In genomic region chr16:89994389-89994720, GRCh38 we compare ENCODE assay signal across 1 cellular context.
TF ChIP-seq lines count a peak whose summit lies in the region.

No MANE protein-coding gene starts in this region.

TF ChIP-seq in K562, 482 proteins besides CTCF, POLR2A, EP300 and RAD21 (continues in another document):
- TF ChIP-seq ZKSCAN8 (CRISPR knock-in tag; IDR thresholded peaks at IDR 0.05) (no peak), ZNF316 (IDR thresholded peaks at IDR 0.05) (no peak), PRMT5 (CRISPR knock-in tag; IDR thresholded peaks at IDR 0.05) (no peak), ARID1B (IDR thresholded peaks at IDR 0.05) (no peak), BCL6 (CRISPR knock-in tag; IDR thresholded peaks at IDR 0.05) (no peak), MTA1 (IDR thresholded peaks at IDR 0.05; ENCODE audit: borderline replicate concordance) (0 out of 2 replicates have a peak, but pooled peaks have one; percentile 9), ZNF224 (CRISPR knock-in tag; IDR thresholded peaks at IDR 0.05) (peak; percentile 83; the same call in 1 of the 2 replicates), PTBP1 (IDR thresholded peaks at IDR 0.05; ENCODE audit: low read depth, low read length) (no peak), SRSF1 (IDR thresholded peaks at IDR 0.05; ENCODE audit: low read depth, low read length) (no peak), ETS1 (conservative IDR thresholded peaks at IDR 0.05; ENCODE audit: control insufficient read depth, low read depth, low read length) (no peak), USF2 (CRISPR knock-in tag; IDR thresholded peaks at IDR 0.05) (no peak), CCNT2 (IDR thresholded peaks at IDR 0.05; ENCODE audit: borderline replicate concordance, extremely low read depth, insufficient read length, low read depth, low read length) (no peak), MBD2 (IDR thresholded peaks at IDR 0.05; ENCODE audit: borderline replicate concordance, low read depth) (no peak), MLLT1 (IDR thresholded peaks at IDR 0.05) (no peak), DACH1 (IDR thresholded peaks at IDR 0.05; ENCODE audit: partially characterized antibody) (no peak), L3MBTL2 (IDR thresholded peaks at IDR 0.05) (no peak), ETV6 (IDR thresholded peaks at IDR 0.05; ENCODE audit: borderline replicate concordance in 1 of 2, low read depth in 2 of 2, low read length in 1 of 2) (no peak), ETV6 (CRISPR knock-in tag; IDR thresholded peaks at IDR 0.05; ENCODE audit: borderline replicate concordance) (0 out of 2 replicates have a peak, but pooled peaks have one; percentile 66), ZNF134 (CRISPR knock-in tag; conservative IDR thresholded peaks at IDR 0.05) (no peak), ZNF699 (CRISPR knock-in tag; IDR thresholded peaks at IDR 0.05; ENCODE audit: insufficient replicate concordance) (no peak), ZKSCAN3 (CRISPR knock-in tag; IDR thresholded peaks at IDR 0.05) (no peak), MAFK (IDR thresholded peaks at IDR 0.05; ENCODE audit: low read length) (no peak), NR2F6 (CRISPR knock-in tag; IDR thresholded peaks at IDR 0.05) (no peak), ASH1L (IDR thresholded peaks at IDR 0.05; ENCODE audit: borderline replicate concordance, low read depth, partially characterized antibody) (no peak), NR0B1 (IDR thresholded peaks at IDR 0.05; ENCODE audit: partially characterized antibody) (no peak), RBM39 (optimal IDR thresholded peaks at IDR 0.05; ENCODE audit: low read depth, low read length) (no peak), KDM5B (IDR thresholded peaks at IDR 0.05; ENCODE audit: insufficient replicate concordance, low read depth, low read length) (no peak), ID3 (CRISPR knock-in tag; IDR thresholded peaks at IDR 0.05) (no peak), ID3 (tag; IDR thresholded peaks at IDR 0.05) (no peak), TFE3 (CRISPR knock-in tag; IDR thresholded peaks at IDR 0.05) (no peak), ZNF449 (CRISPR knock-in tag; IDR thresholded peaks at IDR 0.05) (no peak), BRD4 (IDR thresholded peaks at IDR 0.05) (peak; percentile 49; the same call in 1 of the 2 replicates), YY1 (IDR thresholded peaks at IDR 0.05; ENCODE audit: borderline replicate concordance in 1 of 3, control insufficient read depth in 1 of 3, extremely low read depth in 1 of 3, insufficient read depth in 3 of 3, insufficient read length in 1 of 3, insufficient replicate concordance in 2 of 3, low read depth in 1 of 3, low read length in 2 of 3) (no peak), ZNF511 (CRISPR knock-in tag; IDR thresholded peaks at IDR 0.05) (no peak), ZBTB40 (IDR thresholded peaks at IDR 0.05) (0 out of 2 replicates have a peak, but pooled peaks have one; percentile 30), ZBTB40 (CRISPR knock-in tag; IDR thresholded peaks at IDR 0.05) (no peak), EWSR1 (IDR thresholded peaks at IDR 0.05; ENCODE audit: borderline replicate concordance, low read depth, partially characterized antibody) (no peak), ZNF165 (CRISPR knock-in tag; IDR thresholded peaks at IDR 0.05; ENCODE audit: borderline replicate concordance) (no peak), ZNF24 (IDR thresholded peaks at IDR 0.05) (no peak), HDAC3 (IDR thresholded peaks at IDR 0.05; ENCODE audit: borderline replicate concordance, partially characterized antibody) (no peak), ZBTB33 (CRISPR knock-in tag; IDR thresholded peaks at IDR 0.05) (no peak)
